ENCODE assay signal across 3 cellular contexts in genomic region chr2:44168684-44169154, GRCh38.
TF ChIP-seq lines count a peak whose summit lies in the region.

Gene PPM1B (plus strand): TSS chr2:44168875. CDS start chr2:44201200, 32,325 bp downstream.

TF ChIP-seq in Ishikawa, 13 proteins besides CTCF, POLR2A, EP300 and RAD21:
- TF ChIP-seq USF1 (IDR thresholded peaks at IDR 0.05): no peak
- TF ChIP-seq ZBTB7A (IDR thresholded peaks at IDR 0.05; ENCODE audit: low read depth): no peak
- TF ChIP-seq EGR1 (IDR thresholded peaks at IDR 0.05): peak; percentile 14; the same call in 1 of the 2 replicates
- no peak for TF ChIP-seq NFIC (IDR thresholded peaks at IDR 0.05)
- TF ChIP-seq CEBPB (IDR thresholded peaks at IDR 0.05): no peak
- TF ChIP-seq MAX (IDR thresholded peaks at IDR 0.05): no peak
- TF ChIP-seq REST (IDR thresholded peaks at IDR 0.05; ENCODE audit: low read depth): no peak
- TF ChIP-seq TCF12 (IDR thresholded peaks at IDR 0.05; ENCODE audit: low read depth): no peak
- TF ChIP-seq CREB1 (IDR thresholded peaks at IDR 0.05; ENCODE audit: low read depth): 0 out of 2 replicates have a peak, but pooled peaks have one; percentile 4
- no peak for TF ChIP-seq TEAD4 (IDR thresholded peaks at IDR 0.05)
- peak; percentile 91 for TF ChIP-seq YY1 (IDR thresholded peaks at IDR 0.05; ENCODE audit: low read depth)
- no peak for TF ChIP-seq FOXM1 (IDR thresholded peaks at IDR 0.05; ENCODE audit: borderline replicate concordance, low read depth)
- TF ChIP-seq TAF1 (IDR thresholded peaks at IDR 0.05; ENCODE audit: low read depth): peak; percentile 86

TF ChIP-seq in endothelial cell of umbilical vein, 7 proteins besides CTCF, POLR2A, EP300 and RAD21 (continued from another document):
- no peak for TF ChIP-seq EZH2 (IDR thresholded peaks at IDR 0.05; ENCODE audit: borderline replicate concordance, low read depth, low read length, severe bottlenecking)
- TF ChIP-seq JUN (IDR thresholded peaks at IDR 0.05; ENCODE audit: borderline replicate concordance, insufficient read depth, insufficient read length, low read depth): no peak
- TF ChIP-seq MAX (IDR thresholded peaks at IDR 0.05; ENCODE audit: insufficient read depth, insufficient read length): no peak

TF ChIP-seq in neural cell, 6 proteins besides CTCF, POLR2A, EP300 and RAD21 (continued from another document):
- TF ChIP-seq EZH2 (IDR thresholded peaks at IDR 0.05; ENCODE audit: borderline replicate concordance, insufficient read depth, low read length, poor library complexity, severe bottlenecking) (no peak), REST (IDR thresholded peaks at IDR 0.05; ENCODE audit: borderline replicate concordance) (peak; percentile 65)
